ENCODE assay signal across 8 cellular contexts in the genomic region with DNA sequence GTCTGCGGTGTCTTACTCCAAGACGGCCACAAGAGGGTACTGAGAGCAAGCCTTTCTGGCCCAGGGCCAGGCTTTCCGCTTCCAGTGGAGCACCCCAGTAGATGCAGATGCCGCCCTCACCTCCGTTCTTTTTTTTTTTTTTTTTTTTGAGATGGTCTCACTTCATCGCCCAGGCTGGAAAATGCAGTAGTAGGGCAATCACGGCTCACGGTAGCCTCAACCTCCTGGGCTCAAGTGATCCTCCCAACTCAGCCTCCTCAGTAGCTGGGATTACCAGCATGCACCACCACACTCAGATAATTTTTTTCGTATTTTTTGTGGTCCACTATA. TPM values are rescaled to one million over a fixed set of nuclear protein-coding genes. Genes with fewer than 3 reads are reported as not detected.
DNase-seq lines count a peak whose midpoint lies in the region; ATAC-seq and TF ChIP-seq lines count a peak whose summit lies in the region.

No MANE protein-coding gene starts in this region.

- H3K4me3 ChIP-seq in trophoblast cell (ENCODE audit: low read depth, low read length): no peak overlapping the region
- no peak overlapping the region for H3K4me3 ChIP-seq in upper lobe of right lung

- H2AK5ac ChIP-seq in trophoblast cell (ENCODE audit: low read length): no peak overlapping the region

- H3K36me3 ChIP-seq in trophoblast cell (ENCODE audit: control insufficient read depth in 1 of 2, insufficient read depth in 2 of 2, low read length in 2 of 2): no peaks in the 10 kb centered on the region
- no peaks in the 10 kb centered on the region for H3K36me3 ChIP-seq in upper lobe of right lung

- ATAC-seq in GM21360 (IDR thresholded peaks at IDR 0.05; ENCODE audit: unreplicated experiment) (peak; percentile 33), upper lobe of right lung (peak; percentile 53)

- H3K4ac ChIP-seq in trophoblast cell (ENCODE audit: low read depth, low read length): no peak overlapping the region

- H3K18ac ChIP-seq in trophoblast cell (ENCODE audit: low read length): no peak overlapping the region

- no CpG with 5 or more reads among the region's 9 CpGs for WGBS in trophoblast cell (ENCODE audit: extremely low coverage, insufficient coverage, insufficient read length)

- H2BK120ac ChIP-seq in trophoblast cell (ENCODE audit: insufficient read depth, low read length, poor library complexity): no peak overlapping the region

- H2AFZ ChIP-seq in trophoblast cell (ENCODE audit: insufficient read depth, low read length, poor library complexity): no peak overlapping the region

- no peak overlapping the region for H3K9ac ChIP-seq in trophoblast cell (ENCODE audit: low read length)

- intact Hi-C loops in upper lobe of right lung (cut with DNase I): no loop called here

- in situ Hi-C loops in SK-MEL-5 (cut with HindIII; ENCODE audit: low pct_unique_long_range_greater_than_20kb, low sequenced_read_pairs): no loop called here

- H3K79me2 ChIP-seq in trophoblast cell (ENCODE audit: control insufficient read depth, insufficient read depth, low read length, poor library complexity): no peaks in the 10 kb centered on the region

- H3K4me2 ChIP-seq in trophoblast cell (ENCODE audit: low read length): no peak overlapping the region

- H3K23ac ChIP-seq in trophoblast cell (ENCODE audit: low read length): no peak overlapping the region

- H3K4me1 ChIP-seq in trophoblast cell (ENCODE audit: control insufficient read depth in 1 of 2, insufficient read depth in 2 of 2, low read length in 2 of 2): peaks cover 4 to 5% of the 10 kb centered on the region in 2 experiments
- peaks cover 9% of the 10 kb centered on the region for H3K4me1 ChIP-seq in upper lobe of right lung

- H3K27ac ChIP-seq in trophoblast cell (ENCODE audit: low read depth, low read length) (no peak overlapping the region), upper lobe of right lung (no peak overlapping the region)

- H4K12ac ChIP-seq in trophoblast cell (ENCODE audit: low read depth, low read length): no peak overlapping the region

- no peak overlapping the region for H3K14ac ChIP-seq in trophoblast cell (ENCODE audit: low read length)

- H2BK12ac ChIP-seq in trophoblast cell (ENCODE audit: low read length): no peak overlapping the region

- TF ChIP-seq CTCF in upper lobe of right lung (IDR thresholded peaks at IDR 0.05): peak; percentile 74

- no peak overlapping the region for H4K91ac ChIP-seq in trophoblast cell (ENCODE audit: low read depth, low read length)

- no peaks in the 10 kb centered on the region for H3K79me1 ChIP-seq in trophoblast cell (ENCODE audit: low read length)

- H3K27me3 ChIP-seq in trophoblast cell (ENCODE audit: insufficient read depth, low read length) (no peaks in the 10 kb centered on the region), upper lobe of right lung (no peaks in the 10 kb centered on the region)

- no peak overlapping the region for H4K8ac ChIP-seq in trophoblast cell (ENCODE audit: low read depth, low read length)

- no peak overlapping the region for H2BK5ac ChIP-seq in trophoblast cell (ENCODE audit: low read depth, low read length, poor library complexity)

- DNase-seq in AML-193 (lab: John Stamatoyannopoulos, UW) (peak; percentile 42 to 63), NAMALWA (ENCODE audit: low spot score) (peak; percentile 87), SK-MEL-5 (ENCODE audit: low read depth, low spot score) (peak; percentile 80), globus pallidus (ENCODE audit: low spot score) (peak; percentile 69), trophoblast cell (peak; percentile 54 to 81), upper lobe of right lung (peak; percentile 89)
- DNase-seq in activated naive CD4-positive, alpha-beta T cell (lab: John Stamatoyannopoulos, UW): peak in 3 of 4 experiments; percentile 39 to 62 (median 51)

- H3K9me3 ChIP-seq in trophoblast cell (ENCODE audit: insufficient read depth, low read depth, low read length) (peaks cover 4% of the 10 kb centered on the region), upper lobe of right lung (no peaks in the 10 kb centered on the region)

RNA-seq across cellular contexts. Expression of gene LBHD2, which starts 5.6 kb away (rescaled TPM):
- total RNA-seq in SK-MEL-5 (2014; rRNA removed; shearing (Covaris generic)): not detected in 2 replicates
- not detected in 2 replicates for polyA plus RNA-seq in SK-MEL-5 (2015; cell fraction: cytosol; rRNA removed)
- not detected in 2 replicates for polyA plus RNA-seq in SK-MEL-5 (2015; cell fraction: nucleus; rRNA removed)
- 0.30 and 0.39 TPM in 2 replicates for polyA plus RNA-seq in trophoblast cell (2013)
- not detected for total RNA-seq in upper lobe of right lung

RNA-seq across cellular contexts. Expression of gene EXOC3L4, which starts 16.1 kb away (rescaled TPM):
- not detected in 2 replicates for total RNA-seq in SK-MEL-5 (2014; rRNA removed; shearing (Covaris generic))
- not detected in 2 replicates for polyA plus RNA-seq in SK-MEL-5 (2015; cell fraction: cytosol; rRNA removed)
- polyA plus RNA-seq in SK-MEL-5 (2015; cell fraction: nucleus; rRNA removed): not detected in 2 replicates
- polyA plus RNA-seq in trophoblast cell (2013): 0.11 and 0.22 TPM in 2 replicates
- total RNA-seq in upper lobe of right lung: 4.2 TPM

RNA-seq across cellular contexts. Expression of gene CDC42BPB, which starts 21.0 kb away (rescaled TPM):
- 45.0 and 49.2 TPM in 2 replicates for total RNA-seq in SK-MEL-5 (2014; rRNA removed; shearing (Covaris generic))
- polyA plus RNA-seq in SK-MEL-5 (2015; cell fraction: cytosol; rRNA removed): 89.4 and 146 TPM in 2 replicates
- 46.4 and 83.4 TPM in 2 replicates for polyA plus RNA-seq in SK-MEL-5 (2015; cell fraction: nucleus; rRNA removed)
- polyA plus RNA-seq in trophoblast cell (2013): 55.5 and 55.9 TPM in 2 replicates
- total RNA-seq in upper lobe of right lung: 102 TPM

RNA-seq across cellular contexts. Expression of gene TNFAIP2, which starts 44.9 kb away (rescaled TPM):
- 0.29 TPM in 1 of 2 replicates, not detected in the other for total RNA-seq in SK-MEL-5 (2014; rRNA removed; shearing (Covaris generic))
- 0.44 TPM in 1 of 2 replicates, not detected in the other for polyA plus RNA-seq in SK-MEL-5 (2015; cell fraction: cytosol; rRNA removed)
- 0.95 TPM in 1 of 2 replicates, not detected in the other for polyA plus RNA-seq in SK-MEL-5 (2015; cell fraction: nucleus; rRNA removed)
- polyA plus RNA-seq in trophoblast cell (2013): 185 and 205 TPM in 2 replicates
- total RNA-seq in upper lobe of right lung: 158 TPM
